7 cellular contexts compared by ENCODE assay signal in genomic region chr2:90028381-90029079, GRCh38.
DNase-seq lines count a peak whose midpoint lies in the region; ATAC-seq, FAIRE-seq and TF ChIP-seq lines count a peak whose summit lies in the region.
"Not testable (repeated sequence)": the region's sequence is repeated elsewhere in the genome, so short reads cannot be mapped to it uniquely, and the experiment has no call there.

No MANE protein-coding gene starts in this region.

- H3K27ac Mint-ChIP-seq in memory B cell; stimulated activated naive B cell treated with anti-CD40 and anti-IgM and Interleukin-4, amounts not matched to agents 10 μg/mL and 1 μg/mL and 100 μg/mL, for 72 hours: not testable (repeated sequence)

- H3K4me3 Mint-ChIP-seq in memory B cell: peak overlapping the region; percentile 48
- not testable (repeated sequence) for H3K4me3 Mint-ChIP-seq in stimulated activated naive B cell treated with anti-CD40 and anti-IgM and Interleukin-4, amounts not matched to agents 10 μg/mL and 1 μg/mL and 100 μg/mL, for 72 hours

- H3K4me3 ChIP-seq in BLaER1; NB4 (ENCODE audit: low read depth, low read length); left ventricle myocardium inferior: not testable (repeated sequence)

- H3K27me3 ChIP-seq in BLaER1: not testable (repeated sequence)
- H3K27me3 ChIP-seq in left ventricle myocardium inferior (ENCODE audit: low read depth): peaks cover 23% of the 10 kb centered on the region

- H3K9me3 Mint-ChIP-seq in memory B cell; stimulated activated naive B cell treated with anti-CD40 and anti-IgM and Interleukin-4, amounts not matched to agents 10 μg/mL and 1 μg/mL and 100 μg/mL, for 72 hours: not testable (repeated sequence)

- H3K4me1 ChIP-seq in BLaER1: peaks cover 43% of the 10 kb centered on the region
- not testable (repeated sequence) for H3K4me1 ChIP-seq in left ventricle myocardium inferior

- ATAC-seq in memory B cell (ENCODE audit: low read depth): peak; percentile 23
- ATAC-seq in stimulated activated naive B cell treated with anti-CD40 and anti-IgM and Interleukin-4, amounts not matched to agents 10 μg/mL and 1 μg/mL and 100 μg/mL, for 72 hours (replicated peaks): peak; percentile 27 to 38

- not testable (repeated sequence) for H3K27me3 Mint-ChIP-seq in memory B cell; stimulated activated naive B cell treated with anti-CD40 and anti-IgM and Interleukin-4, amounts not matched to agents 10 μg/mL and 1 μg/mL and 100 μg/mL, for 72 hours

- peak; percentile 48 for FAIRE-seq in HTR-8/SVneo (lab: Jason Lieb, UNC)

- not testable (repeated sequence) for DNase-seq in HTR-8/SVneo (ENCODE audit: insufficient read length, low spot score); memory B cell (ENCODE audit: low spot score in 2 of 2); stimulated activated naive B cell treated with anti-CD40 and anti-IgM and Interleukin-4, amounts not matched to agents 10 μg/mL and 1 μg/mL and 100 μg/mL, for 72 hours
- DNase-seq in NB4 (ENCODE audit: low read depth): peak; percentile 12
- peak; percentile 55 for DNase-seq in UCSD-AML1 (lab: John Stamatoyannopoulos, UW; ENCODE audit: unreplicated experiment)
- peak; percentile 14 for DNase-seq in left ventricle myocardium inferior

- H3K4me1 Mint-ChIP-seq in memory B cell: not testable (repeated sequence)
- peaks cover 9 to 15% of the 10 kb centered on the region in 2 donors for H3K4me1 Mint-ChIP-seq in stimulated activated naive B cell treated with anti-CD40 and anti-IgM and Interleukin-4, amounts not matched to agents 10 μg/mL and 1 μg/mL and 100 μg/mL, for 72 hours

- TF ChIP-seq POLR2A in NB4 (IDR thresholded peaks at IDR 0.05; ENCODE audit: extremely low read depth, insufficient read length): not testable (repeated sequence)

- intact Hi-C loops in left ventricle myocardium inferior (cut with micrococcal nuclease): not testable (repeated sequence)

- not testable (repeated sequence) for H3K9me3 ChIP-seq in BLaER1; left ventricle myocardium inferior (replicated peaks)

- H3K36me3 ChIP-seq in BLaER1, left ventricle myocardium inferior: not testable (repeated sequence)

- H3K4me2 ChIP-seq in BLaER1: peak overlapping the region; percentile 75

- not testable (repeated sequence) for H3K9ac ChIP-seq in BLaER1

- TF ChIP-seq CTCF in NB4 (IDR thresholded peaks at IDR 0.05; ENCODE audit: low read depth, low read length); left ventricle myocardium inferior (IDR thresholded peaks at IDR 0.05; ENCODE audit: borderline replicate concordance): not testable (repeated sequence)

- H3K27ac ChIP-seq in BLaER1: peak overlapping the region; percentile 55
- H3K27ac ChIP-seq in left ventricle myocardium inferior (replicated peaks): not testable (repeated sequence)

- H4K20me1 ChIP-seq in BLaER1: not testable (repeated sequence)

- H3K36me3 Mint-ChIP-seq in memory B cell; stimulated activated naive B cell treated with anti-CD40 and anti-IgM and Interleukin-4, amounts not matched to agents 10 μg/mL and 1 μg/mL and 100 μg/mL, for 72 hours: not testable (repeated sequence)
